18 cellular contexts compared by ENCODE assay signal in genomic region chr6:31578058-31578457, GRCh38. TPM values are rescaled to one million over a fixed set of nuclear protein-coding genes. Genes with fewer than 3 reads are reported as not detected.
DNase-seq lines count a peak whose midpoint lies in the region; ATAC-seq, FAIRE-seq and TF ChIP-seq lines count a peak whose summit lies in the region.
"Had no signal": no experiment of that assay in that cellular context is flagged by ENCODE, and none has a peak within 500 bp of the region (broad histone marks: within the 10 kb centered on the region; RNA-seq: fewer than 3 reads in every experiment).

No MANE protein-coding gene starts in this region.

- H3K9me3 ChIP-seq in OCI-LY7 (ENCODE audit: low read length) (no peaks in the 10 kb centered on the region), GM12878 (replicated peaks; ENCODE audit: control insufficient read depth, insufficient read depth, low read length) (no peaks in the 10 kb centered on the region), uterus (no peaks in the 10 kb centered on the region)
- H3K9me3 ChIP-seq: pancreas had no signal

- FAIRE-seq in GM12878 (lab: Jason Lieb, UNC): no peak
- FAIRE-seq: pancreas, small intestine had no signal

- peaks cover 79% of the 10 kb centered on the region for H3K4me1 ChIP-seq in OCI-LY7 (ENCODE audit: insufficient read depth, low read length, poor library complexity, severe bottlenecking)
- H3K4me1 ChIP-seq in GM12878 (ENCODE audit: control insufficient read depth, insufficient read depth, low read length): peaks cover 50% of the 10 kb centered on the region
- peaks cover 0 to 5% of the 10 kb centered on the region in 2 donors for H3K4me1 ChIP-seq in uterus

- no peak overlapping the region for H3K9ac ChIP-seq in GM12878 (ENCODE audit: control insufficient read depth, insufficient read depth, low read length)

- peak overlapping the region; percentile 31 for H3K27ac Mint-ChIP-seq in progenitor cell of endocrine pancreas

- intact Hi-C loops in OCI-LY7 (cut with micrococcal nuclease; ENCODE audit: unreplicated experiment): no loop called here
- intact Hi-C loops in GM12878 (cut with micrococcal nuclease; ENCODE audit: unreplicated experiment): no loop called here
- intact Hi-C loops in uterus (cut with DNase I; ENCODE audit: low total_unique reads): no loop called here

- H3K27me3 Mint-ChIP-seq in activated T-cell treated with anti-CD3 and anti-CD28 coated beads, Interleukin-2, amount 50 U/mL, for 4 hours (ENCODE audit: low read depth): no peaks in the 10 kb centered on the region
- peaks cover 66% of the 10 kb centered on the region for H3K27me3 Mint-ChIP-seq in progenitor cell of endocrine pancreas

- H3K36me3 ChIP-seq in OCI-LY7 (ENCODE audit: insufficient read depth, low read length) (peaks cover 13% of the 10 kb centered on the region; the same call in 1 of the 2 replicates), GM12878 (ENCODE audit: control insufficient read depth in 2 of 2, insufficient read depth in 2 of 2, low read length in 1 of 2) (peaks cover 0 to 7% of the 10 kb centered on the region in 2 experiments; a peak in 2 of 4 replicates), uterus (no peaks in the 10 kb centered on the region)
- H3K36me3 ChIP-seq: brain microvascular endothelial cell, pancreas had no signal

- BruUV-seq in OCI-LY7 (replicated peaks; lab: Mats Ljungman, UMichigan) (no TSS peak), GM12878 (replicated peaks; lab: Mats Ljungman, UMichigan) (no TSS peak)

- no peak for ATAC-seq in activated T-cell treated with anti-CD3 and anti-CD28 coated beads, Interleukin-2, amount 50 U/mL, for 4 hours
- ATAC-seq in GM12878 (no peak), GM19351 (IDR thresholded peaks at IDR 0.05; ENCODE audit: unreplicated experiment) (no peak), GM21367 (IDR thresholded peaks at IDR 0.05; ENCODE audit: unreplicated experiment) (no peak)

- H3K36me3 Mint-ChIP-seq in activated T-cell treated with anti-CD3 and anti-CD28 coated beads, Interleukin-2, amount 50 U/mL, for 4 hours (ENCODE audit: insufficient read depth): peaks cover 55% of the 10 kb centered on the region
- no peaks in the 10 kb centered on the region for H3K36me3 Mint-ChIP-seq in progenitor cell of endocrine pancreas (ENCODE audit: insufficient read depth)

- RAD21 ChIA-PET in GM12878 (lab: Charles Lee; ENCODE audit: unreplicated experiment): interaction anchor here (1.0 to 17.5 kb wide), 5 partner anchors 9 to 83 kb away, joined by 3 to 620 read pairs (median 7); partner anchors contain the start of genes ATP6V1G2, DDX39B, NCR3 and NFKBIL1

- no peak for TF ChIP-seq RAD21 in GM12878 (IDR thresholded peaks at IDR 0.05; ENCODE audit: insufficient read depth, low read depth, low read length)

- WGBS in GM12878 (ENCODE audit: insufficient coverage, insufficient replicate concordance, low lambda C conversion rate, missing lambda C conversion rate): 74% methylated on average over 6 of the region's 6 CpGs

- no peaks in the 10 kb centered on the region for H3K27me3 ChIP-seq in GM12878 (replicated peaks in 1 of 2; ENCODE audit: control insufficient read depth in 2 of 2, insufficient read depth in 2 of 2, low read length in 1 of 2)
- no peaks in the 10 kb centered on the region for H3K27me3 ChIP-seq in uterus
- H3K27me3 ChIP-seq: brain microvascular endothelial cell, pancreas had no signal

- H3K9me2 ChIP-seq in OCI-LY7 (ENCODE audit: insufficient read depth, low read length): no peaks in the 10 kb centered on the region

- SMC1A ChIA-PET in GM12878 (lab: Charles Lee; ENCODE audit: uncharacterized antibody, unreplicated experiment): interaction anchor here (5.1 to 45.5 kb wide), 3 partner anchors 7 to 23 kb away, joined by 56 to 1989 read pairs (median 523); partner anchors contain the start of genes ATP6V1G2, DDX39B, LST1 and LTA

- CTCF ChIA-PET in OCI-LY7 (lab: Charles Lee; ENCODE audit: unreplicated experiment): interaction anchor here (0.5 kb wide), 2 partner anchors 23 to 28 kb away, joined by 4 to 5 read pairs; no protein-coding TSS in a partner anchor
- CTCF ChIA-PET in GM12878 (lab: Yijun Ruan, JAX): interaction anchor here (1.3 to 31.0 kb wide), 3 partner anchors 15 to 44 kb away, joined by 3 to 2098 read pairs (median 789); partner anchors contain the start of genes ATP6V1G2, DDX39B, LST1 and LTA

- H3K4me2 ChIP-seq in OCI-LY7 (ENCODE audit: low read length): peak overlapping the region; percentile 23; the same call in 1 of the 2 replicates
- peak overlapping the region; percentile 84 for H3K4me2 ChIP-seq in GM12878 (ENCODE audit: control insufficient read depth, insufficient read depth)

- H3K4me1 Mint-ChIP-seq in activated T-cell treated with anti-CD3 and anti-CD28 coated beads, Interleukin-2, amount 50 U/mL, for 4 hours (ENCODE audit: low read depth): peaks cover 68% of the 10 kb centered on the region
- H3K4me1 Mint-ChIP-seq in progenitor cell of endocrine pancreas (ENCODE audit: low read depth): peaks cover 11% of the 10 kb centered on the region

- H3K4me3 ChIP-seq in OCI-LY7 (ENCODE audit: low read depth, low read length, poor library complexity, severe bottlenecking) (no peak overlapping the region), GM12878 (peak overlapping the region; percentile 93; the same call in 1 of the 2 replicates), uterus (no peak overlapping the region)
- H3K4me3 ChIP-seq: pancreas had no signal

- POLR2A ChIA-PET in OCI-LY7 (lab: Charles Lee): interaction anchor here (1.0 to 1.9 kb wide), 7 partner anchors 10 to 37 kb away, joined by 3 to 5 read pairs (median 3); partner anchors contain the start of genes DDX39B and NCR3
- POLR2A ChIA-PET in GM12878 (lab: Charles Lee): interaction anchor here (1.0 to 17.1 kb wide), 7 partner anchors 6 to 228 kb away, joined by 3 to 282 read pairs (median 139); partner anchors contain the start of genes ATP6V1G2, LSM2, LST1 and LTB

- H3K9me3 Mint-ChIP-seq in activated T-cell treated with anti-CD3 and anti-CD28 coated beads, Interleukin-2, amount 50 U/mL, for 4 hours: no peaks in the 10 kb centered on the region
- no peaks in the 10 kb centered on the region for H3K9me3 Mint-ChIP-seq in progenitor cell of endocrine pancreas (ENCODE audit: low read depth)

- H4K20me1 ChIP-seq in OCI-LY7 (ENCODE audit: insufficient read depth, low read length): no peaks in the 10 kb centered on the region
- H4K20me1 ChIP-seq in GM12878 (ENCODE audit: control insufficient read depth, insufficient read depth): no peaks in the 10 kb centered on the region

- TF ChIP-seq POLR2A in GM12878 (IDR thresholded peaks at IDR 0.05; ENCODE audit: low read depth, low read length): no peak
- TF ChIP-seq POLR2A in uterus (IDR thresholded peaks at IDR 0.05): no peak

- in situ Hi-C loops in GM12878 (cut with MboI): no loop called here

- TF ChIP-seq EP300 in GM12878 (IDR thresholded peaks at IDR 0.05; ENCODE audit: borderline replicate concordance in 1 of 2, control insufficient read depth in 1 of 2, low read depth in 2 of 2, low read length in 2 of 2): no peak

- DNase-seq in activated T-cell treated with anti-CD3 and anti-CD28 coated beads, Interleukin-2, amount 50 U/mL, for 4 hours: no peak
- DNase-seq in activated T-cell treated with anti-CD3 and anti-CD28 coated beads, Interleukin-2, amount 50 U/mL, for 1 hour: no peak
- DNase-seq in OCI-LY7 (ENCODE audit: low spot score): no peak
- DNase-seq in GM12878 (ENCODE audit: low read depth, low spot score): no peak
- DNase-seq in progenitor cell of endocrine pancreas (ENCODE audit: low spot score, unreplicated experiment): no peak
- DNase-seq in uterus: no peak
- DNase-seq: brain microvascular endothelial cell; effector CD8-positive, alpha-beta T cell; IMR-90; NCI-H345; small intestine had no signal

- peak overlapping the region; percentile 96 for H3K4me3 Mint-ChIP-seq in activated T-cell treated with anti-CD3 and anti-CD28 coated beads, Interleukin-2, amount 50 U/mL, for 4 hours
- no peak overlapping the region for H3K4me3 Mint-ChIP-seq in progenitor cell of endocrine pancreas (ENCODE audit: low read depth)

- H3K79me2 ChIP-seq in OCI-LY7 (ENCODE audit: insufficient read depth, low read depth, low read length) (peaks cover 15% of the 10 kb centered on the region; the same call in 1 of the 2 replicates), GM12878 (ENCODE audit: control insufficient read depth, insufficient read depth, low read length) (peaks cover 86% of the 10 kb centered on the region)

- no peak for TF ChIP-seq CTCF in OCI-LY7 (conservative IDR thresholded peaks at IDR 0.05; ENCODE audit: low read length)
- no peak for TF ChIP-seq CTCF in GM12878 (IDR thresholded peaks at IDR 0.05 in 2 of 3, conservative IDR thresholded peaks at IDR 0.05 in 1 of 3; ENCODE audit: control insufficient read depth in 2 of 3, extremely low read depth in 1 of 3, insufficient read depth in 1 of 3, low read depth in 3 of 3, low read length in 3 of 3)
- TF ChIP-seq CTCF in progenitor cell of endocrine pancreas (IDR thresholded peaks at IDR 0.05; ENCODE audit: unreplicated experiment): no peak
- TF ChIP-seq CTCF in uterus (IDR thresholded peaks at IDR 0.05): no peak

- H3K27ac ChIP-seq in OCI-LY7 (ENCODE audit: low read depth, low read length, poor library complexity, severe bottlenecking) (no peak overlapping the region), GM12878 (ENCODE audit: control insufficient read depth, insufficient read depth) (0 out of 2 replicates have a peak overlapping the region, but pooled peaks have one; percentile 20), uterus (no peak overlapping the region)
- H3K27ac ChIP-seq: brain microvascular endothelial cell had no signal

- H2AFZ ChIP-seq in OCI-LY7 (ENCODE audit: low read length): no peak overlapping the region
- no peak overlapping the region for H2AFZ ChIP-seq in GM12878 (ENCODE audit: control insufficient read depth, low read depth, low read length)

RNA-seq across cellular contexts. Expression of gene TNF, which starts 2.7 kb away (rescaled TPM):
- total RNA-seq in activated T-cell treated with anti-CD3 and anti-CD28 coated beads, Interleukin-2, amount 50 U/mL, for 4 hours: 100 to 1,000 TPM; 485 to 701 (median 587) TPM
- total RNA-seq in OCI-LY7 (2014; rRNA removed; shearing (Covaris generic)): 1.7 and 3.5 TPM in 2 replicates
- total RNA-seq in OCI-LY7 (2022) (2.5 TPM in 2 replicates), GM12878 (2014; rRNA removed) (89.1 and 92.9 TPM in 2 replicates), GM12878 (2014; rRNA removed; fragmentation: Illumina TruSeq; extraction: Trizol) (68.6 and 70.2 TPM in 2 replicates), GM12878 (2021) (80.5 and 83.9 TPM in 2 replicates), progenitor cell of endocrine pancreas (not detected in 2 replicates), uterus (1 to 10 TPM in 1 of 4 donors, not detected in 3; 1.3 TPM)
- 19.7 and 21.4 TPM in 2 replicates for total RNA-seq in GM12878 (2013; cell fraction: nucleolus; rRNA removed)
- polyA plus RNA-seq in GM12878 (2011; ENCODE audit: low read depth): 12.5 TPM
- polyA plus RNA-seq in GM12878 (2011; rRNA removed) (15.0 and 22.7 TPM in 2 replicates), GM12878 (2014; fragmentation: Illumina TruSeq; extraction: Trizol) (50.6 and 74.3 TPM in 2 replicates), GM12878 (2014; fragmentation: Nextera tagmentation; extraction: Ambion mirVana) (10 to 100 TPM; 18.0 to 30.2 TPM), GM12878 (2014; rRNA removed) (94.8 and 97.1 TPM in 2 replicates), GM12878 (2016; fragmentation: Nextera tagmentation; extraction: Ambion mirVana) (10 to 100 TPM; 49.4 to 53.5 TPM)
- polyA plus RNA-seq in GM12878 (2011; cell fraction: cytosol; rRNA removed): 28.8 and 29.4 TPM in 2 replicates
- polyA plus RNA-seq in GM12878 (2011; cell fraction: nucleus; rRNA removed): 74.0 and 77.8 TPM in 2 replicates
- polyA plus RNA-seq in GM12878 (2012): 26.7 and 36.6 TPM in 2 replicates
- polyA minus RNA-seq in GM12878 (2011; rRNA and poly(A)+ RNA removed): 12.1 and 23.3 TPM in 2 replicates
- polyA minus RNA-seq in GM12878 (2011; cell fraction: cytosol; rRNA and poly(A)+ RNA removed): 14.3 and 17.4 TPM in 2 replicates
- 34.0 and 36.5 TPM in 2 replicates for polyA minus RNA-seq in GM12878 (2011; cell fraction: nucleus; rRNA and poly(A)+ RNA removed)
- total RNA-seq: H7, IMR-90, SK-MEL-5 had no signal
- polyA plus RNA-seq: IMR-90 had no signal

RNA-seq across cellular contexts. Expression of gene LTB, which starts 4.2 kb away (rescaled TPM):
- total RNA-seq in activated T-cell treated with anti-CD3 and anti-CD28 coated beads, Interleukin-2, amount 50 U/mL, for 4 hours: 100 to 1,000 TPM; 161 to 210 (median 186) TPM
- 36.5 and 46.8 TPM in 2 replicates for total RNA-seq in OCI-LY7 (2014; rRNA removed; shearing (Covaris generic))
- total RNA-seq in OCI-LY7 (2022): 36.9 and 39.2 TPM in 2 replicates
- total RNA-seq in GM12878 (2013; cell fraction: nucleolus; rRNA removed): 7.5 and 8.2 TPM in 2 replicates
- total RNA-seq in GM12878 (2014; rRNA removed): 37.9 and 48.6 TPM in 2 replicates
- 22.6 and 23.3 TPM in 2 replicates for total RNA-seq in GM12878 (2014; rRNA removed; fragmentation: Illumina TruSeq; extraction: Trizol)
- 46.8 and 50.9 TPM in 2 replicates for total RNA-seq in GM12878 (2021)
- polyA plus RNA-seq in GM12878 (2011; ENCODE audit: low read depth): 17.1 TPM
- 3.2 and 4.9 TPM in 2 replicates for polyA plus RNA-seq in GM12878 (2011; rRNA removed)
- 8.2 and 11.5 TPM in 2 replicates for polyA plus RNA-seq in GM12878 (2011; cell fraction: cytosol; rRNA removed)
- 8.7 and 10.0 TPM in 2 replicates for polyA plus RNA-seq in GM12878 (2011; cell fraction: nucleus; rRNA removed)
- 66.8 and 106 TPM in 2 replicates for polyA plus RNA-seq in GM12878 (2012)
- 2.7 and 10.0 TPM in 2 replicates for polyA plus RNA-seq in GM12878 (2014; fragmentation: Illumina TruSeq; extraction: Trizol)
- polyA plus RNA-seq in GM12878 (2014; fragmentation: Nextera tagmentation; extraction: Ambion mirVana): 1 to 10 TPM in 1 of 2 experiments, under 1 TPM in 1; 0.71 to 5.9 TPM
- polyA plus RNA-seq in GM12878 (2014; rRNA removed): 74.3 and 91.2 TPM in 2 replicates
- polyA plus RNA-seq in GM12878 (2016; fragmentation: Nextera tagmentation; extraction: Ambion mirVana): 10 to 100 TPM; 16.6 to 24.0 TPM
- 2.0 TPM in 2 replicates for polyA minus RNA-seq in GM12878 (2011; rRNA and poly(A)+ RNA removed)
- 1.4 and 2.7 TPM in 2 replicates for polyA minus RNA-seq in GM12878 (2011; cell fraction: cytosol; rRNA and poly(A)+ RNA removed)
- polyA minus RNA-seq in GM12878 (2011; cell fraction: nucleus; rRNA and poly(A)+ RNA removed): 3.0 and 5.3 TPM in 2 replicates
- 0.57 TPM in 1 of 2 replicates, not detected in the other for total RNA-seq in progenitor cell of endocrine pancreas
- 1 to 10 TPM in 1 of 4 donors, not detected in 3; 1.5 TPM for total RNA-seq in uterus
- total RNA-seq: IMR-90, SK-MEL-5 had no signal
- polyA plus RNA-seq: IMR-90 had no signal

RNA-seq across cellular contexts. Expression of gene LTA, which starts 6.0 kb away (rescaled TPM):
- total RNA-seq in activated T-cell treated with anti-CD3 and anti-CD28 coated beads, Interleukin-2, amount 50 U/mL, for 4 hours: 1,000 to 10,000 TPM; 1,238 to 1,641 (median 1,296) TPM
- total RNA-seq in OCI-LY7 (2014; rRNA removed; shearing (Covaris generic)): 0.98 and 1.1 TPM in 2 replicates
- total RNA-seq in OCI-LY7 (2022): 4.1 and 4.3 TPM in 2 replicates
- 9.0 and 10.2 TPM in 2 replicates for total RNA-seq in GM12878 (2013; cell fraction: nucleolus; rRNA removed)
- total RNA-seq in GM12878 (2014; rRNA removed): 50.0 and 50.2 TPM in 2 replicates
- total RNA-seq in GM12878 (2014; rRNA removed; fragmentation: Illumina TruSeq; extraction: Trizol): 35.8 and 36.4 TPM in 2 replicates
- 69.8 and 72.5 TPM in 2 replicates for total RNA-seq in GM12878 (2021)
- polyA plus RNA-seq in GM12878 (2011; ENCODE audit: low read depth): 45.5 TPM
- polyA plus RNA-seq in GM12878 (2011; rRNA removed): 10.6 and 27.5 TPM in 2 replicates
- polyA plus RNA-seq in GM12878 (2011; cell fraction: cytosol; rRNA removed): 30.5 and 33.8 TPM in 2 replicates
- 26.1 and 29.1 TPM in 2 replicates for polyA plus RNA-seq in GM12878 (2011; cell fraction: nucleus; rRNA removed)
- polyA plus RNA-seq in GM12878 (2012): 70.4 and 102 TPM in 2 replicates
- 84.7 and 94.0 TPM in 2 replicates for polyA plus RNA-seq in GM12878 (2014; fragmentation: Illumina TruSeq; extraction: Trizol)
- polyA plus RNA-seq in GM12878 (2014; fragmentation: Nextera tagmentation; extraction: Ambion mirVana): 100 to 1,000 TPM in 1 of 2 experiments, 10 to 100 TPM in 1; 87.8 to 100 TPM
- polyA plus RNA-seq in GM12878 (2014; rRNA removed): 40.8 and 46.9 TPM in 2 replicates
- polyA plus RNA-seq in GM12878 (2016; fragmentation: Nextera tagmentation; extraction: Ambion mirVana): 10 to 100 TPM; 80.3 to 88.3 TPM
- polyA minus RNA-seq in GM12878 (2011; rRNA and poly(A)+ RNA removed): 17.0 and 17.4 TPM in 2 replicates
- polyA minus RNA-seq in GM12878 (2011; cell fraction: cytosol; rRNA and poly(A)+ RNA removed): 19.0 and 20.9 TPM in 2 replicates
- polyA minus RNA-seq in GM12878 (2011; cell fraction: nucleus; rRNA and poly(A)+ RNA removed): 4.0 and 4.9 TPM in 2 replicates
- total RNA-seq in progenitor cell of endocrine pancreas: not detected in 2 replicates
- total RNA-seq in uterus: under 1 TPM in 1 of 4 donors, not detected in 3; 0.30 TPM
- total RNA-seq: H7, IMR-90, mesenteric fat pad, SK-MEL-5, subcutaneous adipose tissue had no signal
- polyA plus RNA-seq: IMR-90 had no signal

RNA-seq across cellular contexts. Expression of gene LST1, which starts 8.0 kb away (rescaled TPM):
- 1 to 10 TPM; 4.8 to 7.9 (median 7.0) TPM for total RNA-seq in activated T-cell treated with anti-CD3 and anti-CD28 coated beads, Interleukin-2, amount 50 U/mL, for 4 hours
- total RNA-seq in OCI-LY7 (2014; rRNA removed; shearing (Covaris generic)): 1.2 and 3.0 TPM in 2 replicates
- total RNA-seq in OCI-LY7 (2022) (4.2 and 4.9 TPM in 2 replicates), GM12878 (2014; rRNA removed) (12.2 and 16.8 TPM in 2 replicates), GM12878 (2014; rRNA removed; fragmentation: Illumina TruSeq; extraction: Trizol) (16.4 and 19.1 TPM in 2 replicates), GM12878 (2021) (16.5 and 20.6 TPM in 2 replicates), progenitor cell of endocrine pancreas (not detected in 2 replicates), uterus (100 to 1,000 TPM in 1 of 4 donors, 1 to 10 TPM in 2, not detected in 1; 2.6 to 229 (median 3.2) TPM)
- 1.6 and 2.5 TPM in 2 replicates for total RNA-seq in GM12878 (2013; cell fraction: nucleolus; rRNA removed)
- polyA plus RNA-seq in GM12878 (2011; ENCODE audit: low read depth): 8.2 TPM
- polyA plus RNA-seq in GM12878 (2011; rRNA removed) (2.9 and 4.1 TPM in 2 replicates), GM12878 (2014; fragmentation: Illumina TruSeq; extraction: Trizol) (22.3 and 23.3 TPM in 2 replicates), GM12878 (2014; fragmentation: Nextera tagmentation; extraction: Ambion mirVana) (10 to 100 TPM; 30.0 to 35.5 TPM), GM12878 (2014; rRNA removed) (21.2 and 26.3 TPM in 2 replicates), GM12878 (2016; fragmentation: Nextera tagmentation; extraction: Ambion mirVana) (10 to 100 TPM; 10.0 to 11.9 TPM)
- 3.4 and 5.0 TPM in 2 replicates for polyA plus RNA-seq in GM12878 (2011; cell fraction: cytosol; rRNA removed)
- 3.6 and 5.1 TPM in 2 replicates for polyA plus RNA-seq in GM12878 (2011; cell fraction: nucleus; rRNA removed)
- 12.3 and 12.5 TPM in 2 replicates for polyA plus RNA-seq in GM12878 (2012)
- 1.6 and 2.0 TPM in 2 replicates for polyA minus RNA-seq in GM12878 (2011; rRNA and poly(A)+ RNA removed)
- polyA minus RNA-seq in GM12878 (2011; cell fraction: cytosol; rRNA and poly(A)+ RNA removed): not detected in 2 replicates
- polyA minus RNA-seq in GM12878 (2011; cell fraction: nucleus; rRNA and poly(A)+ RNA removed): 2.0 TPM in 1 of 2 replicates, not detected in the other
- total RNA-seq: H7, IMR-90, SK-MEL-5 had no signal
- polyA plus RNA-seq: IMR-90 had no signal

RNA-seq across cellular contexts. Expression of gene NCR3, which starts 14.7 kb away (rescaled TPM):
- total RNA-seq in activated T-cell treated with anti-CD3 and anti-CD28 coated beads, Interleukin-2, amount 50 U/mL, for 4 hours: 10 to 100 TPM in 1 of 3 donors, 1 to 10 TPM in 2; 6.0 to 27.3 (median 8.4) TPM
- 1.6 TPM in 1 of 2 replicates, not detected in the other for total RNA-seq in OCI-LY7 (2014; rRNA removed; shearing (Covaris generic))
- 0.74 and 2.0 TPM in 2 replicates for total RNA-seq in OCI-LY7 (2022)
- total RNA-seq in GM12878 (2013; cell fraction: nucleolus; rRNA removed): 0.94 and 1.2 TPM in 2 replicates
- 11.2 and 13.1 TPM in 2 replicates for total RNA-seq in GM12878 (2014; rRNA removed)
- total RNA-seq in GM12878 (2014; rRNA removed; fragmentation: Illumina TruSeq; extraction: Trizol): 9.4 and 11.4 TPM in 2 replicates
- 20.2 and 21.0 TPM in 2 replicates for total RNA-seq in GM12878 (2021)
- 19.9 TPM for polyA plus RNA-seq in GM12878 (2011; ENCODE audit: low read depth)
- polyA plus RNA-seq in GM12878 (2011; rRNA removed): 7.7 and 12.0 TPM in 2 replicates
- 22.0 and 25.1 TPM in 2 replicates for polyA plus RNA-seq in GM12878 (2011; cell fraction: cytosol; rRNA removed)
- 8.0 and 9.0 TPM in 2 replicates for polyA plus RNA-seq in GM12878 (2011; cell fraction: nucleus; rRNA removed)
- polyA plus RNA-seq in GM12878 (2012): 19.6 and 22.4 TPM in 2 replicates
- 10.1 and 16.8 TPM in 2 replicates for polyA plus RNA-seq in GM12878 (2014; fragmentation: Illumina TruSeq; extraction: Trizol)
- polyA plus RNA-seq in GM12878 (2014; fragmentation: Nextera tagmentation; extraction: Ambion mirVana): 10 to 100 TPM; 31.2 to 42.3 TPM
- 16.9 and 27.6 TPM in 2 replicates for polyA plus RNA-seq in GM12878 (2014; rRNA removed)
- polyA plus RNA-seq in GM12878 (2016; fragmentation: Nextera tagmentation; extraction: Ambion mirVana): 10 to 100 TPM in 1 of 2 experiments, 1 to 10 TPM in 1; 9.4 to 15.0 TPM
- 14.8 and 15.3 TPM in 2 replicates for polyA minus RNA-seq in GM12878 (2011; rRNA and poly(A)+ RNA removed)
- 7.3 and 7.5 TPM in 2 replicates for polyA minus RNA-seq in GM12878 (2011; cell fraction: cytosol; rRNA and poly(A)+ RNA removed)
- 2.5 and 3.0 TPM in 2 replicates for polyA minus RNA-seq in GM12878 (2011; cell fraction: nucleus; rRNA and poly(A)+ RNA removed)
- not detected in 2 replicates for total RNA-seq in progenitor cell of endocrine pancreas
- not detected for total RNA-seq in uterus
- total RNA-seq: H7, IMR-90, mesenteric fat pad, SK-MEL-5 had no signal
- polyA plus RNA-seq: IMR-90, pancreas had no signal

Comparison
In these comparisons a context has a peak if more than half of its experiments do, and no peak if none do; other contexts are left out.
1. RNA of gene TNF, which starts 2.7 kb away (total RNA-seq): 485 to 701 TPM in activated T-cell treated with anti-CD3 and anti-CD28 coated beads, Interleukin-2, amount 50 U/mL, for 4 hours and 19.7 to 92.9 TPM in GM12878; 1.7 to 3.5 TPM in OCI-LY7, not detected in progenitor cell of endocrine pancreas and 1.3 TPM in uterus; every median in the first group is over 4 times any median in the second.
2. RNA of gene LTA, which starts 6.0 kb away (total RNA-seq): 1,238 to 1,641 TPM in activated T-cell treated with anti-CD3 and anti-CD28 coated beads, Interleukin-2, amount 50 U/mL, for 4 hours; 9.0 to 72.5 TPM in GM12878, 0.98 to 4.3 TPM in OCI-LY7, not detected in progenitor cell of endocrine pancreas and 0.30 TPM in uterus; every median in the first group is over 10 times any median in the second.